Comparison of ENCODE assay signal across 10 cellular contexts in genomic region chr1:245858683-245859509, GRCh38.
DNase-seq lines count a peak whose midpoint lies in the region; ATAC-seq and TF ChIP-seq lines count a peak whose summit lies in the region.
"Had no signal": no experiment of that assay in that cellular context is flagged by ENCODE, and none has a peak within 500 bp of the region (broad histone marks: within the 10 kb centered on the region; RNA-seq: fewer than 3 reads in every experiment).

No MANE protein-coding gene starts in this region.

- H3K4me3 ChIP-seq in AG10803 (ENCODE audit: low read length) (no peak overlapping the region), foreskin fibroblast (ENCODE audit: low read depth in 1 of 2, low read length in 2 of 2) (no peak overlapping the region), H7 (ENCODE audit: insufficient read depth, low read depth, low read length) (no peak overlapping the region)

- H3K27me3 ChIP-seq in H7 (ENCODE audit: control insufficient read depth, insufficient read depth, low read length) = no peaks in the 10 kb centered on the region

- peak; percentile 44 for TF ChIP-seq CTCF in AG10803 (conservative IDR thresholded peaks at IDR 0.05; ENCODE audit: low read length)
- peak; percentile 46 for TF ChIP-seq CTCF in foreskin fibroblast (IDR thresholded peaks at IDR 0.05; ENCODE audit: low read depth, low read length)

- DNase-seq in AG10803 (ENCODE audit: low read depth) (no peak), HCEC 1CT (peak; percentile 46), foreskin fibroblast (peak in 1 of 2 donors; percentile 58), T-helper 1 cell (no peak), H7 (no peak), NOMO-1 treated with dmso at 0.1 percent for 144 hours (lab: John Stamatoyannopoulos, UW; ENCODE audit: unreplicated experiment) (no peak)
- DNase-seq: NCI-H345; stimulated activated naive CD4-positive, alpha-beta T cell had no signal

- H3K36me3 ChIP-seq in H7 (replicated peaks; ENCODE audit: control insufficient read depth, insufficient read depth, low read length) = no peaks in the 10 kb centered on the region

- ATAC-seq in SK-N-SH treated with all-trans-retinoic acid at 6 μM for 48 hours (peak; percentile 18), HG03175 (IDR thresholded peaks at IDR 0.05; ENCODE audit: unreplicated experiment) (no peak)

TF ChIP-seq in SK-N-SH treated with all-trans-retinoic acid at 6 μM for 48 hours, 23 proteins besides CTCF, POLR2A, EP300 and RAD21:
- no peak for TF ChIP-seq BACH2 (CRISPR knock-in tag; IDR thresholded peaks at IDR 0.05; ENCODE audit: borderline replicate concordance)
